Comparison of ENCODE assay signal across 9 cellular contexts in the genomic region with DNA sequence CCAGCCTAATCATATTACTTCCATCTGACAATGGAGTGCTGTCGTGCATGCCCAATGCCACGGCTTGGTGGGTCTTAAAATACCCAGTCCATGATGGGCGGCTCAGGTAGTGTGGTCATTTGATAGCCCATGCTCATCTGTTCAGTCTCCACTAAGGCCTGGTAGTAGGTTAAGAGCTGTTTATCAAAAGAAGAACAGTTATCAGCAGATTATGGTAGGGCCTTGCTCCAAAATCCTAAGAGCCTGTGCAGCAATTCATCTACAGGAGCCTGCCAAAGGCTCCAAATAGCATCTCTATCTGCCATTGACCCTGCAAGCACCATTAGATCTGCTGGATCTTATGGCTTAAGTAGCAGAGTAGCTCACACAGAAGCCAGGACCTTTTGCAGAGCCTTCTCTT. TPM values are rescaled to one million over a fixed set of nuclear protein-coding genes. Genes with fewer than 3 reads are reported as not detected.
"Had no signal": no experiment of that assay in that cellular context is flagged by ENCODE, and none has a peak within 500 bp of the region (broad histone marks: within the 10 kb centered on the region; RNA-seq: fewer than 3 reads in every experiment).

No MANE protein-coding gene starts in this region.

- H3K4me1 ChIP-seq: HAP-1 had no signal

- H3K9me3 ChIP-seq: HAP-1 had no signal

- DNase-seq: GM23248, GOT3, H7, H9, HCEC 1CT, HFFc6 had no signal

- ATAC-seq: GM23338, HCT116 had no signal

- H3K4me3 ChIP-seq: GM23248, GM23338, HAP-1 had no signal

- H3K36me3 ChIP-seq: HAP-1 had no signal

- H3K27ac ChIP-seq: GM23248 had no signal

RNA-seq across cellular contexts. Expression of a gene that starts 21.8 kb away (rescaled TPM):
- total RNA-seq: GM23248, H7 had no signal
